6 cellular contexts compared by ENCODE assay signal in the genomic region with DNA sequence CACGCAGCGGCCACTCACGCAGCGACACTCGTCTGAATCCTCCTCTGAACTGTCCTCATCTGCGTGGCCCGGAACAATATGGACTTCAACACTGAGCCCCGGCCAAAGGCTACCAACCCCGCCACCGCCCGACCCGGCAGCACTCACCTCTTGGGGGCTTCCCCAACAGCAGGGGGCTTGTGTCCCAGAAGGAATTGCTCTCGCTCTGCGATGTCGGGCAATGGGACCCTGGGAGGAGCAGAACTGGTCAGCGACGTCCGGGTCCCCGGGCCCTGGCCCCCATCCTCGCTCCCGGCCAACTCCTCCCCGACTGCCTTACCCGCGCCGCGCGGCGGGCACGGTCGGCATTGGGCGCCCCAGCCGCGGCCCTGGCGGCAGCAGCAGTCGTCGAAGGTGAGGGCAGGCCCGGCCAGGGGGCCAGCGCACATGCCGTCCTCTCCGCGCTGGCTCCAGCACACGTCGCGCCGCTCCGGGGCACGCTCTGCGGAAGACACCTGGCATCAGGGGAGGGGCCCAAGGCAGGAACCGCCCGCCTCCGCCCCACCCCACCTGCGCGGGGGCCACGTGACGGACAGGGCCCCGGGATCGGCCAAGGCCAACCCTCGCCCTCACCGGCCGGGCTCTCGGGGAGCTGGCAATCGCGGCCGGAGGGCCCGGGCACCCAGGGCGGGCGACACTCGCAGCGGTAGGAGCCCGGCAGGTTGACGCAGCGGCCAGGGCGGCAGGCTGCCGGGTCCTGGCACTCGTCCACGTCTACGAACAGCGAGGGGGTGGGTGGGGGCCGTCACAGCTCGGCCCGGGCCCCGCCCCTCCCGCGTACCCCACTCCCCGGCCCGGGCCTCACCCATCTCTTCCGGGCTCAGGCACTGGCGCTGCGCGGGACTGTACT. TPM values are rescaled to one million over a fixed set of nuclear protein-coding genes. Genes with fewer than 3 reads are reported as not detected.
DNase-seq lines count a peak whose midpoint lies in the region; ATAC-seq and TF ChIP-seq lines count a peak whose summit lies in the region.

No MANE protein-coding gene starts in this region.

- H3K4me1 Mint-ChIP-seq in activated naive CD8-positive, alpha-beta T cell (ENCODE audit: low read depth): peaks cover 16% of the 10 kb centered on the region

- DNase-seq in GM13977 (ENCODE audit: low spot score): peak; percentile 93
- no peak for DNase-seq in stimulated activated CD8-positive, alpha-beta memory T cell treated with anti-CD3 and anti-CD28 coated beads, Interleukin-4, amount 100 ng/mL, for 48 hours

- peaks cover 19% of the 10 kb centered on the region for H3K4me1 ChIP-seq in mononuclear cell (ENCODE audit: insufficient read depth, low read length)

- H3K4me3 ChIP-seq in mononuclear cell (ENCODE audit: low read length): peak overlapping the region; percentile 52

- H3K27me3 Mint-ChIP-seq in activated naive CD8-positive, alpha-beta T cell: no peaks in the 10 kb centered on the region

- H3K9me3 Mint-ChIP-seq in activated naive CD8-positive, alpha-beta T cell (ENCODE audit: low read depth): no peaks in the 10 kb centered on the region

- no peaks in the 10 kb centered on the region for H3K27me3 ChIP-seq in mononuclear cell (ENCODE audit: insufficient read depth, low read length)

- H3K9me3 ChIP-seq in mononuclear cell (ENCODE audit: low read depth, low read length): no peaks in the 10 kb centered on the region

- in situ Hi-C loops in GM13977 (cut with MboI; ENCODE audit: low pct_unique_long_range_greater_than_20kb, low sequenced_read_pairs, unreplicated experiment): no loop called here

- peak; percentile 70 for TF ChIP-seq CTCF in GM13977 (IDR thresholded peaks at IDR 0.05; ENCODE audit: extremely low read depth, insufficient read depth, missing control alignments)

- peaks cover 2% of the 10 kb centered on the region for H3K36me3 Mint-ChIP-seq in activated naive CD8-positive, alpha-beta T cell

- H3K4me3 Mint-ChIP-seq in activated naive CD8-positive, alpha-beta T cell: peak overlapping the region; percentile 84

- no peak overlapping the region for H3K27ac Mint-ChIP-seq in activated naive CD8-positive, alpha-beta T cell

- ATAC-seq in HG03039 (IDR thresholded peaks at IDR 0.05; ENCODE audit: unreplicated experiment) (peak; percentile 33), HG02870 (IDR thresholded peaks at IDR 0.05; ENCODE audit: unreplicated experiment) (no peak)

RNA-seq across cellular contexts. Expression of a gene that starts 14.8 kb away (rescaled TPM):
- total RNA-seq in mononuclear cell: 36.4 TPM

RNA-seq across cellular contexts. Expression of a gene that starts 18.5 kb away (rescaled TPM):
- 25.6 TPM for total RNA-seq in mononuclear cell

RNA-seq across cellular contexts. Expression of a gene that starts 30.6 kb away (rescaled TPM):
- 16.8 TPM for total RNA-seq in mononuclear cell

RNA-seq across cellular contexts. Expression of a gene that starts 32.7 kb away (rescaled TPM):
- 18.1 TPM for total RNA-seq in mononuclear cell

RNA-seq across cellular contexts. Expression of a gene that starts 36.2 kb away (rescaled TPM):
- total RNA-seq in mononuclear cell: 79.1 TPM
